Comparison of ENCODE assay signal across 10 cellular contexts in genomic region chr6:145704153-145704781, GRCh38. TPM values are rescaled to one million over a fixed set of nuclear protein-coding genes. Genes with fewer than 3 reads are reported as not detected.
DNase-seq lines count a peak whose midpoint lies in the region; ATAC-seq and TF ChIP-seq lines count a peak whose summit lies in the region.
"Had no signal": no experiment of that assay in that cellular context is flagged by ENCODE, and none has a peak within 500 bp of the region (broad histone marks: within the 10 kb centered on the region; RNA-seq: fewer than 3 reads in every experiment).

No MANE protein-coding gene starts in this region.

- intact Hi-C loops in heart right ventricle (cut with DNase I) (loop anchor here in 1 of 10 donors (10.0 kb wide), 1 partner anchor 1119 kb away; no protein-coding TSS in a partner anchor), right cardiac atrium (cut with DNase I) (no loop called here), OCI-LY7 (cut with micrococcal nuclease; ENCODE audit: unreplicated experiment) (loop anchor here (10.0 kb wide), 1 partner anchor 1119 kb away; no protein-coding TSS in a partner anchor), transverse colon (cut with DNase I; ENCODE audit: low total_unique reads) (no loop called here)
- intact Hi-C loops in activated CD4-positive, alpha-beta memory T cell treated with anti-CD3 and anti-CD28 coated beads for 36 hours (cut with micrococcal nuclease) = no loop called here

- H3K27me3 ChIP-seq in heart right ventricle = no peaks in the 10 kb centered on the region
- H3K27me3 ChIP-seq in right cardiac atrium (ENCODE audit: control insufficient read depth, insufficient read depth) = no peaks in the 10 kb centered on the region
- H3K27me3 ChIP-seq in transverse colon = no peaks in the 10 kb centered on the region
- no peaks in the 10 kb centered on the region for H3K27me3 ChIP-seq in Peyer's patch

- WGBS in heart right ventricle, 2 donors = 47 to 53% methylated on average over 3 of the region's 3 CpGs
- WGBS in right cardiac atrium = 35% methylated on average over 3 of the region's 3 CpGs
- WGBS in transverse colon (ENCODE audit: low coverage in 1 of 2), 2 donors = 39 to 53% methylated on average over 3 of the region's 3 CpGs

- no peak overlapping the region for H2AFZ ChIP-seq in OCI-LY7 (ENCODE audit: low read length)

- H3K4me2 ChIP-seq in OCI-LY7 (ENCODE audit: low read length) = no peak overlapping the region

- BruUV-seq in OCI-LY7 (replicated peaks; lab: Mats Ljungman, UMichigan) = no TSS peak

- no peaks in the 10 kb centered on the region for H4K20me1 ChIP-seq in OCI-LY7 (ENCODE audit: insufficient read depth, low read length)

- H3K4me3 Mint-ChIP-seq in activated CD4-positive, alpha-beta memory T cell treated with anti-CD3 and anti-CD28 coated beads for 36 hours = no peak overlapping the region
- H3K4me3 Mint-ChIP-seq: immature natural killer cell had no signal

- in situ Hi-C loops in transverse colon (cut with MboI; ENCODE audit: low pct_ligation_motif_present in 1 of 4, low pct_unique_long_range_greater_than_20kb in 1 of 4, low sequenced_read_pairs in 3 of 4) = no loop called here

- H3K79me2 ChIP-seq in OCI-LY7 (ENCODE audit: insufficient read depth, low read depth, low read length) = 0 out of 2 replicates have a peak, but pooled peaks cover 6% of the 10 kb centered on the region

- peaks cover 12% of the 10 kb centered on the region for H3K4me1 Mint-ChIP-seq in activated CD4-positive, alpha-beta memory T cell treated with anti-CD3 and anti-CD28 coated beads for 36 hours (ENCODE audit: low read depth)

- ATAC-seq in heart right ventricle (no peak), right cardiac atrium (no peak)
- ATAC-seq in stimulated activated naive CD8-positive, alpha-beta T cell treated with anti-CD3 and anti-CD28 coated beads, Interleukin-15, Interleukin-2, amounts not matched to agents 100 U/mL and 50 U/mL, for 24 hours = no peak

- peaks cover 7% of the 10 kb centered on the region for H3K9me3 Mint-ChIP-seq in activated CD4-positive, alpha-beta memory T cell treated with anti-CD3 and anti-CD28 coated beads for 36 hours
- H3K9me3 Mint-ChIP-seq: immature natural killer cell had no signal

- H3K36me3 ChIP-seq in heart right ventricle (peaks cover 0 to 12% (median 0%) of the 10 kb centered on the region in 9 donors), OCI-LY7 (ENCODE audit: insufficient read depth, low read length) (peaks cover 14% of the 10 kb centered on the region; the same call in 1 of the 2 replicates), transverse colon (no peaks in the 10 kb centered on the region), Peyer's patch (no peaks in the 10 kb centered on the region)

- peaks cover 0 to 25% (median 4%) of the 10 kb centered on the region in 9 donors for H3K4me1 ChIP-seq in heart right ventricle
- H3K4me1 ChIP-seq in right cardiac atrium (ENCODE audit: control insufficient read depth, insufficient read depth, low read length) = no peaks in the 10 kb centered on the region
- no peaks in the 10 kb centered on the region for H3K4me1 ChIP-seq in OCI-LY7 (ENCODE audit: insufficient read depth, low read length, poor library complexity, severe bottlenecking)
- no peaks in the 10 kb centered on the region for H3K4me1 ChIP-seq in transverse colon
- no peaks in the 10 kb centered on the region for H3K4me1 ChIP-seq in Peyer's patch

- TF ChIP-seq CTCF in heart right ventricle (IDR thresholded peaks at IDR 0.05) = peak; percentile 10 to 72 (median 59)
- TF ChIP-seq CTCF in OCI-LY7 (conservative IDR thresholded peaks at IDR 0.05; ENCODE audit: low read length) = peak; percentile 85
- TF ChIP-seq CTCF in fibroblast of mammary gland (conservative IDR thresholded peaks at IDR 0.05; ENCODE audit: control insufficient read depth, insufficient read depth, low read depth, low read length) = peak; percentile 44
- TF ChIP-seq CTCF in transverse colon (IDR thresholded peaks at IDR 0.05) = peak; percentile 21 to 60 (median 41)
- TF ChIP-seq CTCF in Peyer's patch (IDR thresholded peaks at IDR 0.05) = peak in 3 of 6 experiments; percentile 11 to 51 (median 17)

- no peak for TF ChIP-seq POLR2A in transverse colon (IDR thresholded peaks at IDR 0.05)
- no peak for TF ChIP-seq POLR2A in Peyer's patch (IDR thresholded peaks at IDR 0.05)

- H3K9me3 ChIP-seq in heart right ventricle (no peaks in the 10 kb centered on the region), right cardiac atrium (ENCODE audit: control insufficient read depth, low read length) (no peaks in the 10 kb centered on the region), OCI-LY7 (ENCODE audit: low read length) (no peaks in the 10 kb centered on the region), transverse colon (no peaks in the 10 kb centered on the region), Peyer's patch (no peaks in the 10 kb centered on the region)

- no peak overlapping the region for H3K27ac Mint-ChIP-seq in activated CD4-positive, alpha-beta memory T cell treated with anti-CD3 and anti-CD28 coated beads for 36 hours
- H3K27ac Mint-ChIP-seq: activated T-helper 2 cell treated with anti-CD3 and anti-CD28 coated beads, Interferon-gamma antibody, Interleukin-2, Interleukin-4, amounts not matched to agents 10 μg/mL and 5 μg/mL and 100 μg/mL, durations not matched to agents 14 hours and 24 hours and 36 hours; immature natural killer cell had no signal

- no peaks in the 10 kb centered on the region for H3K27me3 Mint-ChIP-seq in activated CD4-positive, alpha-beta memory T cell treated with anti-CD3 and anti-CD28 coated beads for 36 hours

- DNase-seq in heart right ventricle (no peak), right cardiac atrium (no peak), OCI-LY7 (ENCODE audit: low spot score) (peak; percentile 22), fibroblast of mammary gland (ENCODE audit: low read depth) (peak; percentile 43), transverse colon (no peak), Peyer's patch (no peak)
- DNase-seq in stimulated activated naive CD8-positive, alpha-beta T cell treated with anti-CD3 and anti-CD28 coated beads, Interleukin-15, Interleukin-2, amounts not matched to agents 100 U/mL and 50 U/mL, for 24 hours = no peak
- DNase-seq in activated CD4-positive, alpha-beta memory T cell treated with anti-CD3 and anti-CD28 coated beads for 36 hours = no peak

- H3K9me2 ChIP-seq in OCI-LY7 (ENCODE audit: insufficient read depth, low read length) = no peaks in the 10 kb centered on the region

- H3K27ac ChIP-seq in heart right ventricle = no peak overlapping the region
- no peak overlapping the region for H3K27ac ChIP-seq in right cardiac atrium (ENCODE audit: low read length)
- no peak overlapping the region for H3K27ac ChIP-seq in OCI-LY7 (ENCODE audit: low read depth, low read length, poor library complexity, severe bottlenecking)
- H3K27ac ChIP-seq in transverse colon = no peak overlapping the region
- H3K27ac ChIP-seq in Peyer's patch = no peak overlapping the region

- CTCF ChIA-PET in OCI-LY7 (lab: Charles Lee; ENCODE audit: unreplicated experiment) = no interaction called here
- CTCF ChIA-PET in activated CD4-positive, alpha-beta memory T cell treated with anti-CD3 and anti-CD28 coated beads for 36 hours (lab: Charles Lee) = interaction anchor here (0.7 to 1.1 kb wide), 5 partner anchors 10 to 184 kb away, joined by 3 to 6 read pairs (median 3); no protein-coding TSS in a partner anchor

- POLR2A ChIA-PET in OCI-LY7 (lab: Charles Lee) = interaction anchor here (0.5 to 0.9 kb wide), 3 partner anchors 9 to 357 kb away, joined by 3 read pairs; no protein-coding TSS in a partner anchor
- POLR2A ChIA-PET in activated CD4-positive, alpha-beta memory T cell treated with anti-CD3 and anti-CD28 coated beads for 36 hours (lab: Charles Lee) = no interaction called here

- TF ChIP-seq EP300 in transverse colon (IDR thresholded peaks at IDR 0.05; ENCODE audit: low read depth) = no peak

- H3K36me3 Mint-ChIP-seq in activated CD4-positive, alpha-beta memory T cell treated with anti-CD3 and anti-CD28 coated beads for 36 hours = peaks cover 8% of the 10 kb centered on the region

- no peak overlapping the region for H3K4me3 ChIP-seq in heart right ventricle
- no peak overlapping the region for H3K4me3 ChIP-seq in right cardiac atrium (ENCODE audit: low read length)
- no peak overlapping the region for H3K4me3 ChIP-seq in OCI-LY7 (ENCODE audit: low read depth, low read length, poor library complexity, severe bottlenecking)
- no peak overlapping the region for H3K4me3 ChIP-seq in fibroblast of mammary gland (ENCODE audit: control insufficient read depth, low read depth, low read length)
- H3K4me3 ChIP-seq in transverse colon = no peak overlapping the region
- no peak overlapping the region for H3K4me3 ChIP-seq in Peyer's patch

RNA-seq across cellular contexts. Expression of gene EPM2A, which starts 31.1 kb away (rescaled TPM):
- total RNA-seq in heart right ventricle = 10 to 100 TPM; 26.2 to 60.9 (median 47.5) TPM
- polyA plus RNA-seq in heart right ventricle = 10 to 100 TPM; 11.0 TPM
- total RNA-seq in right cardiac atrium = 10 to 100 TPM; 35.0 to 42.3 (median 39.5) TPM
- 13.7 TPM for polyA plus RNA-seq in right cardiac atrium
- 31.2 and 39.2 TPM in 2 replicates for total RNA-seq in OCI-LY7 (2014; rRNA removed; shearing (Covaris generic))
- total RNA-seq in OCI-LY7 (2022) = 34.9 and 40.0 TPM in 2 replicates
- 10 to 100 TPM; 10.5 to 33.6 (median 11.8) TPM for total RNA-seq in transverse colon
- total RNA-seq in Peyer's patch = 10 to 100 TPM in 1 of 4 donors, 1 to 10 TPM in 3; 8.1 to 18.9 (median 9.2) TPM
- total RNA-seq in activated CD4-positive, alpha-beta memory T cell treated with anti-CD3 and anti-CD28 coated beads for 36 hours = 1 to 10 TPM; 6.4 to 8.5 TPM

Comparison
In these comparisons a context has a peak if more than half of its experiments do, and no peak if none do; other contexts are left out.
1. DNase-seq: peak in OCI-LY7 (single experiment) and fibroblast of mammary gland (single experiment); none in heart right ventricle (0 of 2), right cardiac atrium (0 of 3), transverse colon (single experiment), Peyer's patch (0 of 3), stimulated activated naive CD8-positive, alpha-beta T cell treated with anti-CD3 and anti-CD28 coated beads, Interleukin-15, Interleukin-2, amounts not matched to agents 100 U/mL and 50 U/mL, for 24 hours (single experiment) and activated CD4-positive, alpha-beta memory T cell treated with anti-CD3 and anti-CD28 coated beads for 36 hours (single experiment).